ENCODE assay signal across 1 cellular context in the genomic region with DNA sequence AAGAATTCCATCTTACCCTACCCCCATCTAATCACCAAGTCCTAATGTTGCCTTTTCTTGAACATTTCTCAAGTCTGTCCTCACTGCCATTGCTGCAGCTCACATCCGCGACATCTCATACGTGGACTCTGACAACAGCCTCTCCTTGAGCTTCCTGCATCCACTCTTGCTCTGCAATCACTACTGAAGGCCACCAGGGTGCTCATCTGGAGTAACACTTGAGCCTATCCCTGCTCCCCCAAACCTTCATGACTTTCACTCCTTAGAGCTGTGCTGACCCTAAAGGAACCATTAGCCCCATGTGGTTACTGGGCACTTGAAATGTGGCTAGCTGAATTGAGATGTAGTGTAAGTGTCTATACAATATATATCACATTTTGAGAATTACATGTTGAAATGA.
TF ChIP-seq lines count a peak whose summit lies in the region.

No MANE protein-coding gene starts in this region.

TF ChIP-seq in HCT116, 20 proteins besides CTCF, POLR2A, EP300 and RAD21 (continued from another document):
- TF ChIP-seq, protein P1, sequence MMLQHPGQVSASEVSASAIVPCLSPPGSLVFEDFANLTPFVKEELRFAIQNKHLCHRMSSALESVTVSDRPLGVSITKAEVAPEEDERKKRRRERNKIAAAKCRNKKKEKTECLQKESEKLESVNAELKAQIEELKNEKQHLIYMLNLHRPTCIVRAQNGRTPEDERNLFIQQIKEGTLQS (IDR thresholded peaks at IDR 0.05): no peak
- TF ChIP-seq, protein P2, sequence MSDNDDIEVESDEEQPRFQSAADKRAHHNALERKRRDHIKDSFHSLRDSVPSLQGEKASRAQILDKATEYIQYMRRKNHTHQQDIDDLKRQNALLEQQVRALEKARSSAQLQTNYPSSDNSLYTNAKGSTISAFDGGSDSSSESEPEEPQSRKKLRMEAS (IDR thresholded peaks at IDR 0.05): no peak
- TF ChIP-seq ZNF274 (IDR thresholded peaks at IDR 0.05; ENCODE audit: low read depth, low read length): no peak
- TF ChIP-seq SRF (IDR thresholded peaks at IDR 0.05; ENCODE audit: low read depth): no peak
- no peak for TF ChIP-seq EZH2 (IDR thresholded peaks at IDR 0.05)
- TF ChIP-seq JUND (IDR thresholded peaks at IDR 0.05): no peak
- TF ChIP-seq TCF7L2 (IDR thresholded peaks at IDR 0.05; ENCODE audit: borderline replicate concordance, extremely low read depth, insufficient read depth, insufficient read length): no peak
- no peak for TF ChIP-seq EZH2phosphoT487 (IDR thresholded peaks at IDR 0.05; ENCODE audit: borderline replicate concordance)
- TF ChIP-seq YY1 (IDR thresholded peaks at IDR 0.05; ENCODE audit: extremely low read depth, insufficient replicate concordance, low read depth, low read length): no peak
- TF ChIP-seq EGR1 (IDR thresholded peaks at IDR 0.05; ENCODE audit: low read depth): no peak
- TF ChIP-seq ELF1 (IDR thresholded peaks at IDR 0.05; ENCODE audit: borderline replicate concordance, low read depth): no peak
- no peak for TF ChIP-seq ZFX (IDR thresholded peaks at IDR 0.05)
